Comparison of ENCODE assay signal across 1 cellular context in genomic region chr18:57921708-57922107, GRCh38.
TF ChIP-seq lines count a peak whose summit lies in the region.

No MANE protein-coding gene starts in this region.

TF ChIP-seq in K562, 482 proteins besides CTCF, POLR2A, EP300 and RAD21 (continued from another document and continues in another):
- TF ChIP-seq TRIM25 (IDR thresholded peaks at IDR 0.05; ENCODE audit: borderline replicate concordance), result no peak
- TF ChIP-seq, protein P1, sequence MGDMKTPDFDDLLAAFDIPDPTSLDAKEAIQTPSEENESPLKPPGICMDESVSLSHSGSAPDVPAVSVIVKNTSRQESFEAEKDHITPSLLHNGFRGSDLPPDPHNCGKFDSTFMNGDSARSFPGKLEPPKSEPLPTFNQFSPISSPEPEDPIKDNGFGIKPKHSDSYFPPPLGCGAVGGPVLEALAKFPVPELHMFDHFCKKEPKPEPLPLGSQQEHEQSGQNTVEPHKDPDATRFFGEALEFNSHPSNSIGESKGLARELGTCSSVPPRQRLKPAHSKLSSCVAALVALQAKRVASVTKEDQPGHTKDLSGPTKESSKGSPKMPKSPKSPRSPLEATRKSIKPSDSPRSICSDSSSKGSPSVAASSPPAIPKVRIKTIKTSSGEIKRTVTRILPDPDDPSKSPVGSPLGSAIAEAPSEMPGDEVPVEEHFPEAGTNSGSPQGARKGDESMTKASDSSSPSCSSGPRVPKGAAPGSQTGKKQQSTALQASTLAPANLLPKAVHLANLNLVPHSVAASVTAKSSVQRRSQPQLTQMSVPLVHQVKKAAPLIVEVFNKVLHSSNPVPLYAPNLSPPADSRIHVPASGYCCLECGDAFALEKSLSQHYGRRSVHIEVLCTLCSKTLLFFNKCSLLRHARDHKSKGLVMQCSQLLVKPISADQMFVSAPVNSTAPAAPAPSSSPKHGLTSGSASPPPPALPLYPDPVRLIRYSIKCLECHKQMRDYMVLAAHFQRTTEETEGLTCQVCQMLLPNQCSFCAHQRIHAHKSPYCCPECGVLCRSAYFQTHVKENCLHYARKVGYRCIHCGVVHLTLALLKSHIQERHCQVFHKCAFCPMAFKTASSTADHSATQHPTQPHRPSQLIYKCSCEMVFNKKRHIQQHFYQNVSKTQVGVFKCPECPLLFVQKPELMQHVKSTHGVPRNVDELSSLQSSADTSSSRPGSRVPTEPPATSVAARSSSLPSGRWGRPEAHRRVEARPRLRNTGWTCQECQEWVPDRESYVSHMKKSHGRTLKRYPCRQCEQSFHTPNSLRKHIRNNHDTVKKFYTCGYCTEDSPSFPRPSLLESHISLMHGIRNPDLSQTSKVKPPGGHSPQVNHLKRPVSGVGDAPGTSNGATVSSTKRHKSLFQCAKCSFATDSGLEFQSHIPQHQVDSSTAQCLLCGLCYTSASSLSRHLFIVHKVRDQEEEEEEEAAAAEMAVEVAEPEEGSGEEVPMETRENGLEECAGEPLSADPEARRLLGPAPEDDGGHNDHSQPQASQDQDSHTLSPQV (IDR thresholded peaks at IDR 0.05), result peak; percentile 49; the same call in 1 of the 2 replicates
- TF ChIP-seq GABPB2 (CRISPR knock-in tag; conservative IDR thresholded peaks at IDR 0.05), result no peak
- TF ChIP-seq EHMT2 (IDR thresholded peaks at IDR 0.05), result no peak
- TF ChIP-seq, protein P2, sequence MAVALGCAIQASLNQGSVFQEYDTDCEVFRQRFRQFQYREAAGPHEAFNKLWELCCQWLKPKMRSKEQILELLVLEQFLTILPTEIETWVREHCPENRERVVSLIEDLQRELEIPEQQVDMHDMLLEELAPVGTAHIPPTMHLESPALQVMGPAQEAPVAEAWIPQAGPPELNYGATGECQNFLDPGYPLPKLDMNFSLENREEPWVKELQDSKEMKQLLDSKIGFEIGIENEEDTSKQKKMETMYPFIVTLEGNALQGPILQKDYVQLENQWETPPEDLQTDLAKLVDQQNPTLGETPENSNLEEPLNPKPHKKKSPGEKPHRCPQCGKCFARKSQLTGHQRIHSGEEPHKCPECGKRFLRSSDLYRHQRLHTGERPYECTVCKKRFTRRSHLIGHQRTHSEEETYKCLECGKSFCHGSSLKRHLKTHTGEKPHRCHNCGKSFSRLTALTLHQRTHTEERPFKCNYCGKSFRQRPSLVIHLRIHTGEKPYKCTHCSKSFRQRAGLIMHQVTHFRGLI (CRISPR knock-in tag; IDR thresholded peaks at IDR 0.05), result no peak
- TF ChIP-seq FOSL1 (tag; conservative IDR thresholded peaks at IDR 0.05), result peak; percentile 80
- TF ChIP-seq ZNF124 (CRISPR knock-in tag; IDR thresholded peaks at IDR 0.05), result no peak
- TF ChIP-seq JUND (IDR thresholded peaks at IDR 0.05; ENCODE audit: borderline replicate concordance, low read depth, low read length), result peak; percentile 87
- TF ChIP-seq JUND (tag; IDR thresholded peaks at IDR 0.05; ENCODE audit: borderline replicate concordance, low read depth, low read length), result peak; percentile 89
- TF ChIP-seq FOXJ2 (tag; IDR thresholded peaks at IDR 0.05), result no peak
- no peak for TF ChIP-seq TCF3 (CRISPR knock-in tag; IDR thresholded peaks at IDR 0.05)
- peak; percentile 84 for TF ChIP-seq MAFK (IDR thresholded peaks at IDR 0.05; ENCODE audit: low read length)
- TF ChIP-seq CEBPB (tag; IDR thresholded peaks at IDR 0.05), result peak; percentile 82
- TF ChIP-seq MTA2 (IDR thresholded peaks at IDR 0.05; ENCODE audit: low read depth), result no peak
- peak; percentile 80 for TF ChIP-seq NFE2L1 (tag; IDR thresholded peaks at IDR 0.05; ENCODE audit: borderline replicate concordance, low read depth)
- TF ChIP-seq NBN (IDR thresholded peaks at IDR 0.05; ENCODE audit: low read depth), result 0 out of 2 replicates have a peak, but pooled peaks have one; percentile 50
- TF ChIP-seq SMARCE1 (IDR thresholded peaks at IDR 0.05), result 0 out of 2 replicates have a peak, but pooled peaks have one; percentile 27
- peak in 1 of 2 experiments; percentile 72; a peak in 2 of 4 replicates for TF ChIP-seq RCOR1 (IDR thresholded peaks at IDR 0.05; ENCODE audit: borderline replicate concordance in 1 of 2, low read depth in 2 of 2, low read length in 2 of 2)
- TF ChIP-seq CC2D1A (IDR thresholded peaks at IDR 0.05), result no peak
- 0 out of 2 replicates have a peak, but pooled peaks have one; percentile 39 for TF ChIP-seq SMAD4 (CRISPR knock-in tag; conservative IDR thresholded peaks at IDR 0.05)
- TF ChIP-seq CXXC5 (CRISPR knock-in tag; IDR thresholded peaks at IDR 0.05), result 0 out of 2 replicates have a peak, but pooled peaks have one; percentile 39
- no peak for TF ChIP-seq ATF1 (CRISPR knock-in tag; IDR thresholded peaks at IDR 0.05)
- TF ChIP-seq ATF1 (tag; IDR thresholded peaks at IDR 0.05), result peak; percentile 50; the same call in 1 of the 2 replicates
- peak; percentile 80 for TF ChIP-seq ATF4 (CRISPR knock-in tag; IDR thresholded peaks at IDR 0.05)
- TF ChIP-seq CEBPZ (IDR thresholded peaks at IDR 0.05; ENCODE audit: borderline replicate concordance, low read depth, low read length), result no peak
- no peak for TF ChIP-seq TEAD1 (CRISPR knock-in tag; IDR thresholded peaks at IDR 0.05)
- TF ChIP-seq ZNF263 (CRISPR knock-in tag; IDR thresholded peaks at IDR 0.05; ENCODE audit: borderline replicate concordance), result no peak
- TF ChIP-seq ZNF24 (IDR thresholded peaks at IDR 0.05), result peak; percentile 35; the same call in 1 of the 2 replicates
- peak; percentile 88 for TF ChIP-seq ATF7 (IDR thresholded peaks at IDR 0.05)
- 0 out of 2 replicates have a peak, but pooled peaks have one; percentile 37 for TF ChIP-seq BCOR (IDR thresholded peaks at IDR 0.05)
- no peak for TF ChIP-seq KDM5B (IDR thresholded peaks at IDR 0.05; ENCODE audit: insufficient replicate concordance, low read depth, low read length)
- TF ChIP-seq HBP1 (CRISPR knock-in tag; IDR thresholded peaks at IDR 0.05), result no peak
- TF ChIP-seq ZNF316 (IDR thresholded peaks at IDR 0.05), result peak; percentile 90
- TF ChIP-seq EP400 (IDR thresholded peaks at IDR 0.05), result peak; percentile 39; the same call in 1 of the 2 replicates
- peak; percentile 91 for TF ChIP-seq NFE2 (IDR thresholded peaks at IDR 0.05; ENCODE audit: low read depth)
- TF ChIP-seq, protein P3, sequence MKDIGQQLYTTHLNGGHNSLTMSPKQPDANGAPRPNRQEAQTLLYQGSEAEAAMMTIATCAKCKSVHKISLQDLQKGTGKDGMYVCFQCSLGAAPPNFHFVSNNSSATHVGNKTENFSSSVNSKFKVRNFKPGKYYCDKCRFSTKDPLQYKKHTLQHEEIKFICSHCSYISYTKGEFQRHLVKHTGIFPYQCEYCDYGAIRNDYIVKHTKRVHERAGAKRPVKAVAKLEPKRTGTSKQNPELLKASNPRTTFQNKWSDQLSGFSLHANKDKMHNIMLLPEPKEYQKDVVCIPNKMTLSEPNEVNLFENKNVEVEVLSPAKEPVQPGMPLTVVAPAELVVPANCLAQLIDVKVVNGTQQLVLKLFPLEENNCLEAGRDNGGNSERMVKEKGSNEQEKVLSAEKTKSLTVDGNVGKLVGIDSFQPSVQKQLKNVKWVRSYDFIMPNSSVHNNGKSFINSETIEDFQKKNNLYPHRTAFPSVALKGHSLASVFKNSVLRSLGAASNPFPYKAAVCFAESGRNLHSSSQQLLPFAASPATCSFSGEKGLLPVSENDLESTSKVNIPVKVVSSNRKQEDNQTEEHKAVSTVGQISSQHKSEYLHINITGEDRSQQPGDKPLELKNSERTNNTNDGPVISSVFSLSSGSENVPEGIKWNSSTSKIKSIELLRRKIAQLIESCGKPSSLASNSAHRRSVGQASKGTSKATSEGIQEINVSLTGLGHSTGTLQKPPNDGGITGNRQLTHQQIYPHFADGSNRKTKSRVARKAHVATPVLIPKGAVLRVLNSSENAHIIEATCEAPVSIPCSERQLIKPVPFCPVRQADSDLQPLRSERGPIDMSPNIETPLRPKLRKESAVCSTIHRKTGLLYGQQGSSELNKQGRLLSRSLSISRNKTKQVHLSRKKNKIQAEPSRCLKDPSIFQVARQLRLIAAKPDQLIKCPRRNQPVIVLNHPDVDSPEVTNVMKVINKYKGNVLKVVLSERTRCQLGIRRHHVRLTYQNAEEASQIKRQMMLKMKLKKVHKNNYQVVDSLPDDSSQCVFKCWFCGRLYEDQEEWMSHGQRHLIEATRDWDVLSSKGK (CRISPR knock-in tag; IDR thresholded peaks at IDR 0.05), result no peak
- no peak for TF ChIP-seq SMARCA5 (IDR thresholded peaks at IDR 0.05)
- TF ChIP-seq, protein P4, sequence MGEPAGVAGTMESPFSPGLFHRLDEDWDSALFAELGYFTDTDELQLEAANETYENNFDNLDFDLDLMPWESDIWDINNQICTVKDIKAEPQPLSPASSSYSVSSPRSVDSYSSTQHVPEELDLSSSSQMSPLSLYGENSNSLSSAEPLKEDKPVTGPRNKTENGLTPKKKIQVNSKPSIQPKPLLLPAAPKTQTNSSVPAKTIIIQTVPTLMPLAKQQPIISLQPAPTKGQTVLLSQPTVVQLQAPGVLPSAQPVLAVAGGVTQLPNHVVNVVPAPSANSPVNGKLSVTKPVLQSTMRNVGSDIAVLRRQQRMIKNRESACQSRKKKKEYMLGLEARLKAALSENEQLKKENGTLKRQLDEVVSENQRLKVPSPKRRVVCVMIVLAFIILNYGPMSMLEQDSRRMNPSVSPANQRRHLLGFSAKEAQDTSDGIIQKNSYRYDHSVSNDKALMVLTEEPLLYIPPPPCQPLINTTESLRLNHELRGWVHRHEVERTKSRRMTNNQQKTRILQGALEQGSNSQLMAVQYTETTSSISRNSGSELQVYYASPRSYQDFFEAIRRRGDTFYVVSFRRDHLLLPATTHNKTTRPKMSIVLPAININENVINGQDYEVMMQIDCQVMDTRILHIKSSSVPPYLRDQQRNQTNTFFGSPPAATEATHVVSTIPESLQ (CRISPR knock-in tag; IDR thresholded peaks at IDR 0.05), result no peak
- TF ChIP-seq, protein P5, sequence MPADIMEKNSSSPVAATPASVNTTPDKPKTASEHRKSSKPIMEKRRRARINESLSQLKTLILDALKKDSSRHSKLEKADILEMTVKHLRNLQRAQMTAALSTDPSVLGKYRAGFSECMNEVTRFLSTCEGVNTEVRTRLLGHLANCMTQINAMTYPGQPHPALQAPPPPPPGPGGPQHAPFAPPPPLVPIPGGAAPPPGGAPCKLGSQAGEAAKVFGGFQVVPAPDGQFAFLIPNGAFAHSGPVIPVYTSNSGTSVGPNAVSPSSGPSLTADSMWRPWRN (IDR thresholded peaks at IDR 0.05; ENCODE audit: low read depth), result no peak
- TF ChIP-seq, protein P6, sequence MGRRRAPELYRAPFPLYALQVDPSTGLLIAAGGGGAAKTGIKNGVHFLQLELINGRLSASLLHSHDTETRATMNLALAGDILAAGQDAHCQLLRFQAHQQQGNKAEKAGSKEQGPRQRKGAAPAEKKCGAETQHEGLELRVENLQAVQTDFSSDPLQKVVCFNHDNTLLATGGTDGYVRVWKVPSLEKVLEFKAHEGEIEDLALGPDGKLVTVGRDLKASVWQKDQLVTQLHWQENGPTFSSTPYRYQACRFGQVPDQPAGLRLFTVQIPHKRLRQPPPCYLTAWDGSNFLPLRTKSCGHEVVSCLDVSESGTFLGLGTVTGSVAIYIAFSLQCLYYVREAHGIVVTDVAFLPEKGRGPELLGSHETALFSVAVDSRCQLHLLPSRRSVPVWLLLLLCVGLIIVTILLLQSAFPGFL (CRISPR knock-in tag; IDR thresholded peaks at IDR 0.05), result no peak
